In the genomic region with DNA sequence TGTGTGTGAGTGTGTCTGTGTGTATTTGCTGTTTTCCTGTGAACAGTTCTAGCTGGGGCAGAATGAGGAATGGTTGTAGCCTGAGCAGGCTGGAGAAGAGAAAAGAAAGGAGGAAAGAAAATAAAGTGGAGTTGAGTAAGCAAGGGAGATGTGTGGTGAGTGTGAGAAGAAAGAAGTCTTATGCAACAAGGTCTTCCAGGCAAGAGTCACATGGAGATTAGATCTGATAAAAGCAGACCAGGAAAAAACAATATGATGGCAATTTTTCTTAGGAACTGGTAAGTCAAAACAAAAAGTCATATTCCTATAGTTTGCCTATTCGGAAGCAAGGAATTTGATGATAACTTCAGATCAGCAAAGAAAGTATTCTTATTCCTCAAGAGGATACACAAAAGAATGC, we compare ENCODE assay signal across 1 cellular context.
TF ChIP-seq lines count a peak whose summit lies in the region.

No MANE protein-coding gene starts in this region.

TF ChIP-seq in K562, 482 proteins besides CTCF, POLR2A, EP300 and RAD21 (continued from another document):
- TF ChIP-seq, protein P1, sequence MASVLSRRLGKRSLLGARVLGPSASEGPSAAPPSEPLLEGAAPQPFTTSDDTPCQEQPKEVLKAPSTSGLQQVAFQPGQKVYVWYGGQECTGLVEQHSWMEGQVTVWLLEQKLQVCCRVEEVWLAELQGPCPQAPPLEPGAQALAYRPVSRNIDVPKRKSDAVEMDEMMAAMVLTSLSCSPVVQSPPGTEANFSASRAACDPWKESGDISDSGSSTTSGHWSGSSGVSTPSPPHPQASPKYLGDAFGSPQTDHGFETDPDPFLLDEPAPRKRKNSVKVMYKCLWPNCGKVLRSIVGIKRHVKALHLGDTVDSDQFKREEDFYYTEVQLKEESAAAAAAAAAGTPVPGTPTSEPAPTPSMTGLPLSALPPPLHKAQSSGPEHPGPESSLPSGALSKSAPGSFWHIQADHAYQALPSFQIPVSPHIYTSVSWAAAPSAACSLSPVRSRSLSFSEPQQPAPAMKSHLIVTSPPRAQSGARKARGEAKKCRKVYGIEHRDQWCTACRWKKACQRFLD (CRISPR knock-in tag; IDR thresholded peaks at IDR 0.05), result peak; percentile 33; the same call in 1 of the 2 replicates
- TF ChIP-seq L3MBTL2 (IDR thresholded peaks at IDR 0.05) (peak; percentile 58), ZNF134 (CRISPR knock-in tag; conservative IDR thresholded peaks at IDR 0.05) (no peak), CEBPB (tag; IDR thresholded peaks at IDR 0.05) (peak; percentile 57; the same call in 1 of the 2 replicates), HDAC3 (IDR thresholded peaks at IDR 0.05; ENCODE audit: borderline replicate concordance, partially characterized antibody) (no peak), ZNF445 (CRISPR knock-in tag; IDR thresholded peaks at IDR 0.05; ENCODE audit: low read depth) (no peak), SRF (CRISPR knock-in tag; IDR thresholded peaks at IDR 0.05) (no peak), HIVEP1 (CRISPR knock-in tag; IDR thresholded peaks at IDR 0.05) (no peak), CEBPG (CRISPR knock-in tag; IDR thresholded peaks at IDR 0.05) (no peak), CEBPG (tag; conservative IDR thresholded peaks at IDR 0.05 in 1 of 2, IDR thresholded peaks at IDR 0.05 in 1 of 2) (peak; percentile 54 to 83)
- TF ChIP-seq, protein P2, sequence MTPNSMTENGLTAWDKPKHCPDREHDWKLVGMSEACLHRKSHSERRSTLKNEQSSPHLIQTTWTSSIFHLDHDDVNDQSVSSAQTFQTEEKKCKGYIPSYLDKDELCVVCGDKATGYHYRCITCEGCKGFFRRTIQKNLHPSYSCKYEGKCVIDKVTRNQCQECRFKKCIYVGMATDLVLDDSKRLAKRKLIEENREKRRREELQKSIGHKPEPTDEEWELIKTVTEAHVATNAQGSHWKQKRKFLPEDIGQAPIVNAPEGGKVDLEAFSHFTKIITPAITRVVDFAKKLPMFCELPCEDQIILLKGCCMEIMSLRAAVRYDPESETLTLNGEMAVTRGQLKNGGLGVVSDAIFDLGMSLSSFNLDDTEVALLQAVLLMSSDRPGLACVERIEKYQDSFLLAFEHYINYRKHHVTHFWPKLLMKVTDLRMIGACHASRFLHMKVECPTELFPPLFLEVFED (CRISPR knock-in tag; conservative IDR thresholded peaks at IDR 0.05), result no peak
- TF ChIP-seq, protein P3, sequence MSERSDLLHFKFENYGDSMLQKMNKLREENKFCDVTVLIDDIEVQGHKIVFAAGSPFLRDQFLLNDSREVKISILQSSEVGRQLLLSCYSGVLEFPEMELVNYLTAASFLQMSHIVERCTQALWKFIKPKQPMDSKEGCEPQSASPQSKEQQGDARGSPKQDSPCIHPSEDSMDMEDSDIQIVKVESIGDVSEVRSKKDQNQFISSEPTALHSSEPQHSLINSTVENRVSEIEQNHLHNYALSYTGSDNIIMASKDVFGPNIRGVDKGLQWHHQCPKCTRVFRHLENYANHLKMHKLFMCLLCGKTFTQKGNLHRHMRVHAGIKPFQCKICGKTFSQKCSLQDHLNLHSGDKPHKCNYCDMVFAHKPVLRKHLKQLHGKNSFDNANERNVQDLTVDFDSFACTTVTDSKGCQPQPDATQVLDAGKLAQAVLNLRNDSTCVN (CRISPR knock-in tag; IDR thresholded peaks at IDR 0.05), result 0 out of 2 replicates have a peak, but pooled peaks have one; percentile 23
- TF ChIP-seq, protein P4, sequence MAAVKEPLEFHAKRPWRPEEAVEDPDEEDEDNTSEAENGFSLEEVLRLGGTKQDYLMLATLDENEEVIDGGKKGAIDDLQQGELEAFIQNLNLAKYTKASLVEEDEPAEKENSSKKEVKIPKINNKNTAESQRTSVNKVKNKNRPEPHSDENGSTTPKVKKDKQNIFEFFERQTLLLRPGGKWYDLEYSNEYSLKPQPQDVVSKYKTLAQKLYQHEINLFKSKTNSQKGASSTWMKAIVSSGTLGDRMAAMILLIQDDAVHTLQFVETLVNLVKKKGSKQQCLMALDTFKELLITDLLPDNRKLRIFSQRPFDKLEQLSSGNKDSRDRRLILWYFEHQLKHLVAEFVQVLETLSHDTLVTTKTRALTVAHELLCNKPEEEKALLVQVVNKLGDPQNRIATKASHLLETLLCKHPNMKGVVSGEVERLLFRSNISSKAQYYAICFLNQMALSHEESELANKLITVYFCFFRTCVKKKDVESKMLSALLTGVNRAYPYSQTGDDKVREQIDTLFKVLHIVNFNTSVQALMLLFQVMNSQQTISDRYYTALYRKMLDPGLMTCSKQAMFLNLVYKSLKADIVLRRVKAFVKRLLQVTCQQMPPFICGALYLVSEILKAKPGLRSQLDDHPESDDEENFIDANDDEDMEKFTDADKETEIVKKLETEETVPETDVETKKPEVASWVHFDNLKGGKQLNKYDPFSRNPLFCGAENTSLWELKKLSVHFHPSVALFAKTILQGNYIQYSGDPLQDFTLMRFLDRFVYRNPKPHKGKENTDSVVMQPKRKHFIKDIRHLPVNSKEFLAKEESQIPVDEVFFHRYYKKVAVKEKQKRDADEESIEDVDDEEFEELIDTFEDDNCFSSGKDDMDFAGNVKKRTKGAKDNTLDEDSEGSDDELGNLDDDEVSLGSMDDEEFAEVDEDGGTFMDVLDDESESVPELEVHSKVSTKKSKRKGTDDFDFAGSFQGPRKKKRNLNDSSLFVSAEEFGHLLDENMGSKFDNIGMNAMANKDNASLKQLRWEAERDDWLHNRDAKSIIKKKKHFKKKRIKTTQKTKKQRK (IDR thresholded peaks at IDR 0.05; ENCODE audit: borderline replicate concordance, low read depth, low read length), result no peak
TF ChIP-seq in K562: peak in this region for 10.
